In the genomic region with DNA sequence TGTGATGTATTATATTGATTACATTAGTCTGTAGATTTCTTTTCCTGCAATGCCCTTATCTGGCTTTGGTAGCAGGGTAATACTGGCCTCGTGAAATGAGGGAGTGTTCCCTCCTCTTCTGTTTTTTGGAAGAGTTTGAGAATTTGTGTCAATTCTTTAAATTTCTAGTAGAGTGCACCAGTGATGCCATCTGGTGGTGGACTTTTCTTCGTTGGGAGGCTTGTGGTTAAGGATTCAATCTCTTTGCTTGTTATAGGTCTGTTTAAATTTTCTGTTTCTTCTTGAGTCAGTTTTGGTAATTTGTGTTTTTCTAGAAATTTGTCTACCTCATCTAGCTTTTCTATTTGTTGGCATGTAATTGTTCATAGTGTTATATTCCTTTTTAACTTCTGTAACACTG, we compare ENCODE assay signal across 9 cellular contexts. TPM values are rescaled to one million over a fixed set of nuclear protein-coding genes. Genes with fewer than 3 reads are reported as not detected.
DNase-seq lines count a peak whose midpoint lies in the region; ATAC-seq and TF ChIP-seq lines count a peak whose summit lies in the region.
"Had no signal": no experiment of that assay in that cellular context is flagged by ENCODE, and none has a peak within 500 bp of the region (broad histone marks: within the 10 kb centered on the region; RNA-seq: fewer than 3 reads in every experiment).

No MANE protein-coding gene starts in this region.

- WGBS in gastroesophageal sphincter (ENCODE audit: low coverage in 1 of 2), 2 donors: 3 to 25% methylated on average over 2 of the region's 2 CpGs

- H3K27me3 ChIP-seq in KMS-11 (ENCODE audit: insufficient read depth, low read depth) (no peaks in the 10 kb centered on the region; the same call in 1 of the 2 replicates), gastroesophageal sphincter (peaks cover 42% of the 10 kb centered on the region)
- H3K27me3 ChIP-seq: BLaER1 had no signal

- TF ChIP-seq POLR2A in gastroesophageal sphincter (IDR thresholded peaks at IDR 0.05): no peak

- no peak for TF ChIP-seq EP300 in gastroesophageal sphincter (IDR thresholded peaks at IDR 0.05)

- peaks cover 0 to 7% (median 0%) of the 10 kb centered on the region in 3 donors for H3K9me3 ChIP-seq in gastroesophageal sphincter
- H3K9me3 ChIP-seq: BLaER1 had no signal

- H3K4me3 ChIP-seq in KMS-11 (IDR thresholded peaks at IDR 0.05; ENCODE audit: insufficient read depth, low read depth, low read length) (no peak overlapping the region), WI38 (ENCODE audit: low read depth, low read length) (no peak overlapping the region), gastroesophageal sphincter (no peak overlapping the region)
- H3K4me3 ChIP-seq: BLaER1 had no signal

- H3K36me3 ChIP-seq in KMS-11 (ENCODE audit: insufficient read depth) (no peaks in the 10 kb centered on the region), gastroesophageal sphincter (no peaks in the 10 kb centered on the region)

- TF ChIP-seq CTCF in KMS-11 (conservative IDR thresholded peaks at IDR 0.05; ENCODE audit: low read depth, low read length): peak; percentile 51
- peak; percentile 24; the same call in 1 of the 2 replicates for TF ChIP-seq CTCF in WI38 (IDR thresholded peaks at IDR 0.05; ENCODE audit: low read depth, low read length)
- TF ChIP-seq CTCF in gastroesophageal sphincter (IDR thresholded peaks at IDR 0.05): peak in 1 of 4 experiments; percentile 7

- H4K20me1 ChIP-seq in KMS-11 (ENCODE audit: insufficient read depth): no peaks in the 10 kb centered on the region

- no peak overlapping the region for H2AFZ ChIP-seq in KMS-11 (ENCODE audit: low read depth)

- H3K27ac ChIP-seq in KMS-11: no peak overlapping the region
- no peak overlapping the region for H3K27ac ChIP-seq in gastroesophageal sphincter
- H3K27ac ChIP-seq: BLaER1 had no signal

- no peak overlapping the region for H3K4me2 ChIP-seq in KMS-11
- H3K4me2 ChIP-seq: BLaER1 had no signal

- no peak overlapping the region for H3K9ac ChIP-seq in KMS-11
- H3K9ac ChIP-seq: BLaER1 had no signal

- H3K4me1 ChIP-seq in KMS-11 (ENCODE audit: low read depth, poor library complexity, severe bottlenecking) (peaks cover 8% of the 10 kb centered on the region), gastroesophageal sphincter (peaks cover 0 to 7% (median under 1%) of the 10 kb centered on the region in 3 donors)

- no peaks in the 10 kb centered on the region for H3K79me2 ChIP-seq in KMS-11 (ENCODE audit: insufficient read depth, low read depth)

- peak; percentile 49 for DNase-seq in DMS53 (lab: John Stamatoyannopoulos, UW)
- DNase-seq in DMS53 treated with DMSO at 0.1 percent for 48 hours (lab: John Stamatoyannopoulos, UW; ENCODE audit: unreplicated experiment): no peak
- DNase-seq in glomerular visceral epithelial cell (ENCODE audit: extremely low spot score): peak; percentile 17

- ATAC-seq in gastroesophageal sphincter (no peak), GM18861 (IDR thresholded peaks at IDR 0.05; ENCODE audit: unreplicated experiment) (no peak), HG03095 (IDR thresholded peaks at IDR 0.05; ENCODE audit: unreplicated experiment) (no peak)

RNA-seq across cellular contexts. Expression of a gene that starts 18.9 kb away (rescaled TPM):
- total RNA-seq in gastroesophageal sphincter: 10 to 100 TPM in 2 of 4 donors, 1 to 10 TPM in 2; 5.9 to 20.5 (median 13.0) TPM

RNA-seq across cellular contexts. Expression of a gene that starts 46.5 kb away (rescaled TPM):
- not detected for total RNA-seq in gastroesophageal sphincter
